39 cellular contexts compared by ENCODE assay signal in genomic region chr3:196547067-196547466, GRCh38. TPM values are rescaled to one million over a fixed set of nuclear protein-coding genes. Genes with fewer than 3 reads are reported as not detected.
"Had no signal": no experiment of that assay in that cellular context is flagged by ENCODE, and none has a peak within 500 bp of the region (broad histone marks: within the 10 kb centered on the region; RNA-seq: fewer than 3 reads in every experiment).

No MANE protein-coding gene starts in this region.

- H3K36me3 ChIP-seq: ascending aorta, cardiac muscle cell, heart right ventricle, sigmoid colon, thoracic aorta, uterus had no signal

- H3K4me1 ChIP-seq: ascending aorta, foreskin keratinocyte, heart right ventricle, sigmoid colon, uterus had no signal

- H3K27ac Mint-ChIP-seq: activated CD4-positive, alpha-beta memory T cell treated with anti-CD3 and anti-CD28 coated beads, Interleukin-2, amount 10 ng/mL, durations not matched to agents 7 days and 5 days; activated CD4-positive, alpha-beta T cell treated with anti-CD3 and anti-CD28 coated beads, Interleukin-2, amount 10 ng/mL, durations not matched to agents 7 days and 5 days; activated naive CD4-positive, alpha-beta T cell treated with anti-CD3 and anti-CD28 coated beads, Interleukin-2, amount 10 ng/mL, durations not matched to agents 7 days and 5 days; activated naive CD8-positive, alpha-beta T cell treated with anti-CD3 and anti-CD28 coated beads, Interleukin-2, amount 10 ng/mL, durations not matched to agents 7 days and 5 days; activated T-cell treated with anti-CD3 and anti-CD28 coated beads, Interleukin-2, amount 50 U/mL, for 24 hours; brain; effector memory CD8-positive, alpha-beta T cell; natural killer cell; stimulated activated effector memory CD8-positive, alpha-beta T cell treated with anti-CD3 and anti-CD28 coated beads, Interleukin-12 subunit alpha, Interleukin-12 subunit beta, amount 100 ng/mL, for 72 hours; stimulated activated naive CD8-positive, alpha-beta T cell treated with anti-CD3 and anti-CD28 coated beads, Interleukin-15, Interleukin-2, amounts not matched to agents 100 ng/mL and 50 ng/mL, for 24 hours had no signal

- ATAC-seq: activated CD4-positive, CD25-positive, alpha-beta regulatory T cell treated with anti-CD3 and anti-CD28 coated beads, Interleukin-2, amount 50 U/mL, for 24 hours; effector memory CD8-positive, alpha-beta T cell; foreskin keratinocyte; heart right ventricle; natural killer cell; stimulated activated effector memory CD8-positive, alpha-beta T cell treated with anti-CD3 and anti-CD28 coated beads, Interleukin-12 subunit alpha, Interleukin-12 subunit beta, amount 100 ng/mL, for 72 hours had no signal

- H3K4me3 Mint-ChIP-seq: activated CD4-positive, alpha-beta memory T cell treated with anti-CD3 and anti-CD28 coated beads, Interleukin-2, amount 10 ng/mL, durations not matched to agents 7 days and 5 days; activated CD4-positive, alpha-beta T cell treated with anti-CD3 and anti-CD28 coated beads, Interleukin-2, amount 10 ng/mL, durations not matched to agents 7 days and 5 days; activated naive CD4-positive, alpha-beta T cell treated with anti-CD3 and anti-CD28 coated beads, Interleukin-2, amount 10 ng/mL, durations not matched to agents 7 days and 5 days; activated naive CD8-positive, alpha-beta T cell treated with anti-CD3 and anti-CD28 coated beads, Interleukin-2, amount 10 ng/mL, durations not matched to agents 7 days and 5 days; activated T-cell treated with anti-CD3 and anti-CD28 coated beads, Interleukin-2, amount 50 U/mL, for 24 hours; brain; effector memory CD8-positive, alpha-beta T cell; natural killer cell; stimulated activated effector memory CD8-positive, alpha-beta T cell treated with anti-CD3 and anti-CD28 coated beads, Interleukin-12 subunit alpha, Interleukin-12 subunit beta, amount 100 ng/mL, for 72 hours; stimulated activated naive CD8-positive, alpha-beta T cell treated with anti-CD3 and anti-CD28 coated beads, Interleukin-15, Interleukin-2, amounts not matched to agents 100 ng/mL and 50 ng/mL, for 24 hours had no signal

- H3K4me3 ChIP-seq: ascending aorta, cardiac muscle cell, coronary artery, dorsolateral prefrontal cortex, heart right ventricle, lung, sigmoid colon, thoracic aorta, uterus had no signal

- H3K27me3 ChIP-seq: ascending aorta, cardiac muscle cell, dorsolateral prefrontal cortex, foreskin keratinocyte, heart right ventricle, sigmoid colon, uterus had no signal

- H3K4me1 Mint-ChIP-seq: activated CD4-positive, alpha-beta memory T cell treated with anti-CD3 and anti-CD28 coated beads, Interleukin-2, amount 10 ng/mL, durations not matched to agents 7 days and 5 days; activated CD4-positive, alpha-beta T cell treated with anti-CD3 and anti-CD28 coated beads, Interleukin-2, amount 10 ng/mL, durations not matched to agents 7 days and 5 days; activated naive CD4-positive, alpha-beta T cell treated with anti-CD3 and anti-CD28 coated beads, Interleukin-2, amount 10 ng/mL, durations not matched to agents 7 days and 5 days; activated naive CD8-positive, alpha-beta T cell treated with anti-CD3 and anti-CD28 coated beads, Interleukin-2, amount 10 ng/mL, durations not matched to agents 7 days and 5 days; brain; natural killer cell; stimulated activated effector memory CD8-positive, alpha-beta T cell treated with anti-CD3 and anti-CD28 coated beads, Interleukin-12 subunit alpha, Interleukin-12 subunit beta, amount 100 ng/mL, for 72 hours had no signal

- H3K9me3 ChIP-seq: ascending aorta, thoracic aorta, uterus had no signal

- H3K27me3 Mint-ChIP-seq: activated T-cell treated with anti-CD3 and anti-CD28 coated beads, Interleukin-2, amount 50 U/mL, for 24 hours; stimulated activated naive CD8-positive, alpha-beta T cell treated with anti-CD3 and anti-CD28 coated beads, Interleukin-15, Interleukin-2, amounts not matched to agents 100 ng/mL and 50 ng/mL, for 24 hours had no signal

- FAIRE-seq: endothelial cell of umbilical vein, small intestine had no signal

- H3K36me3 Mint-ChIP-seq: natural killer cell; stimulated activated effector memory CD8-positive, alpha-beta T cell treated with anti-CD3 and anti-CD28 coated beads, Interleukin-12 subunit alpha, Interleukin-12 subunit beta, amount 100 ng/mL, for 72 hours had no signal

- H3K9me3 Mint-ChIP-seq: effector memory CD8-positive, alpha-beta T cell; natural killer cell had no signal

- DNase-seq: activated CD4-positive, alpha-beta memory T cell treated with anti-CD3 and anti-CD28 coated beads, Interleukin-2, amount 10 ng/mL, durations not matched to agents 7 days and 5 days; activated CD4-positive, alpha-beta T cell treated with anti-CD3 and anti-CD28 coated beads, Interleukin-2, amount 10 ng/mL, durations not matched to agents 7 days and 5 days; activated CD8-positive, alpha-beta memory T cell treated with anti-CD3 and anti-CD28 coated beads, Interleukin-2, amount 50 U/mL, for 48 hours; activated gamma-delta T cell; activated naive CD4-positive, alpha-beta T cell treated with anti-CD3 and anti-CD28 coated beads, Interleukin-2, amount 10 ng/mL, durations not matched to agents 7 days and 5 days; activated naive CD8-positive, alpha-beta T cell treated with anti-CD3 and anti-CD28 coated beads, Interleukin-2, amount 10 ng/mL, durations not matched to agents 7 days and 5 days; activated T-cell treated with anti-CD3 and anti-CD28 coated beads, Interleukin-2, amount 50 U/mL, for 24 hours; cerebellar nuclear complex; dorsolateral prefrontal cortex; effector memory CD8-positive, alpha-beta T cell; foreskin keratinocyte; heart right ventricle; kidney glomerular epithelial cell; mesendoderm; natural killer cell; sigmoid colon; small intestine; stimulated activated CD4-positive, alpha-beta T cell treated with anti-CD3 and anti-CD28 coated beads, Interleukin-4, amount 100 ng/mL, for 24 hours; trophoblast cell; uterus had no signal

- H3K27ac ChIP-seq: ascending aorta, cardiac muscle cell, coronary artery, dorsolateral prefrontal cortex, foreskin keratinocyte, heart right ventricle, sigmoid colon, thoracic aorta, uterus had no signal

RNA-seq across cellular contexts. Expression of gene SMCO1, which starts 31.9 kb away (rescaled TPM):
- total RNA-seq: activated CD4-positive, alpha-beta memory T cell treated with anti-CD3 and anti-CD28 coated beads, Interleukin-2, amount 10 ng/mL, durations not matched to agents 7 days and 5 days; activated CD4-positive, alpha-beta T cell treated with anti-CD3 and anti-CD28 coated beads, Interleukin-2, amount 10 ng/mL, durations not matched to agents 7 days and 5 days; activated naive CD8-positive, alpha-beta T cell treated with anti-CD3 and anti-CD28 coated beads, Interleukin-2, amount 10 ng/mL, durations not matched to agents 7 days and 5 days; ascending aorta; endothelial cell of umbilical vein; esophagus mucosa; foreskin keratinocyte; glomerular endothelial cell; left lobe of liver; lung; mononuclear cell; natural killer cell; osteocyte; posterior vena cava; renal cortical epithelial cell; sigmoid colon; subcutaneous adipose tissue; T-helper 1 cell treated with Interleukin-12 subunit alpha and Interleukin-12 subunit beta and Interleukin-4 antibody, amounts not matched to agents 30 ng/mL and 1 ng/mL, for 36 hours; thoracic aorta; uterus had no signal
- polyA plus RNA-seq: endothelial cell of umbilical vein, foreskin keratinocyte, lung, sigmoid colon, small intestine had no signal
